ENCODE assay signal across 1 cellular context in genomic region chr22:23000657-23001439, GRCh38.
TF ChIP-seq lines count a peak whose summit lies in the region.

No MANE protein-coding gene starts in this region.

TF ChIP-seq in K562, 482 proteins besides CTCF, POLR2A, EP300 and RAD21 (continued from another document):
- TF ChIP-seq, protein P1, sequence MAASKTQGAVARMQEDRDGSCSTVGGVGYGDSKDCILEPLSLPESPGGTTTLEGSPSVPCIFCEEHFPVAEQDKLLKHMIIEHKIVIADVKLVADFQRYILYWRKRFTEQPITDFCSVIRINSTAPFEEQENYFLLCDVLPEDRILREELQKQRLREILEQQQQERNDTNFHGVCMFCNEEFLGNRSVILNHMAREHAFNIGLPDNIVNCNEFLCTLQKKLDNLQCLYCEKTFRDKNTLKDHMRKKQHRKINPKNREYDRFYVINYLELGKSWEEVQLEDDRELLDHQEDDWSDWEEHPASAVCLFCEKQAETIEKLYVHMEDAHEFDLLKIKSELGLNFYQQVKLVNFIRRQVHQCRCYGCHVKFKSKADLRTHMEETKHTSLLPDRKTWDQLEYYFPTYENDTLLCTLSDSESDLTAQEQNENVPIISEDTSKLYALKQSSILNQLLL (CRISPR knock-in tag; IDR thresholded peaks at IDR 0.05; ENCODE audit: borderline replicate concordance): no peak
- no peak for TF ChIP-seq TSC22D4 (tag; IDR thresholded peaks at IDR 0.05)
- no peak for TF ChIP-seq KAT7 (CRISPR knock-in tag; IDR thresholded peaks at IDR 0.05; ENCODE audit: borderline replicate concordance)
- TF ChIP-seq C11orf30 (IDR thresholded peaks at IDR 0.05; ENCODE audit: low read depth): no peak
- TF ChIP-seq ARNT (IDR thresholded peaks at IDR 0.05): no peak
- TF ChIP-seq DNMT1 (IDR thresholded peaks at IDR 0.05): no peak
- TF ChIP-seq, protein P2, sequence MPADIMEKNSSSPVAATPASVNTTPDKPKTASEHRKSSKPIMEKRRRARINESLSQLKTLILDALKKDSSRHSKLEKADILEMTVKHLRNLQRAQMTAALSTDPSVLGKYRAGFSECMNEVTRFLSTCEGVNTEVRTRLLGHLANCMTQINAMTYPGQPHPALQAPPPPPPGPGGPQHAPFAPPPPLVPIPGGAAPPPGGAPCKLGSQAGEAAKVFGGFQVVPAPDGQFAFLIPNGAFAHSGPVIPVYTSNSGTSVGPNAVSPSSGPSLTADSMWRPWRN (IDR thresholded peaks at IDR 0.05; ENCODE audit: low read depth): no peak
- TF ChIP-seq NR4A1 (CRISPR knock-in tag; IDR thresholded peaks at IDR 0.05): no peak
- no peak for TF ChIP-seq NR4A1 (tag; IDR thresholded peaks at IDR 0.05)
- no peak for TF ChIP-seq IFI16 (CRISPR knock-in tag; IDR thresholded peaks at IDR 0.05)
- TF ChIP-seq, protein P3, sequence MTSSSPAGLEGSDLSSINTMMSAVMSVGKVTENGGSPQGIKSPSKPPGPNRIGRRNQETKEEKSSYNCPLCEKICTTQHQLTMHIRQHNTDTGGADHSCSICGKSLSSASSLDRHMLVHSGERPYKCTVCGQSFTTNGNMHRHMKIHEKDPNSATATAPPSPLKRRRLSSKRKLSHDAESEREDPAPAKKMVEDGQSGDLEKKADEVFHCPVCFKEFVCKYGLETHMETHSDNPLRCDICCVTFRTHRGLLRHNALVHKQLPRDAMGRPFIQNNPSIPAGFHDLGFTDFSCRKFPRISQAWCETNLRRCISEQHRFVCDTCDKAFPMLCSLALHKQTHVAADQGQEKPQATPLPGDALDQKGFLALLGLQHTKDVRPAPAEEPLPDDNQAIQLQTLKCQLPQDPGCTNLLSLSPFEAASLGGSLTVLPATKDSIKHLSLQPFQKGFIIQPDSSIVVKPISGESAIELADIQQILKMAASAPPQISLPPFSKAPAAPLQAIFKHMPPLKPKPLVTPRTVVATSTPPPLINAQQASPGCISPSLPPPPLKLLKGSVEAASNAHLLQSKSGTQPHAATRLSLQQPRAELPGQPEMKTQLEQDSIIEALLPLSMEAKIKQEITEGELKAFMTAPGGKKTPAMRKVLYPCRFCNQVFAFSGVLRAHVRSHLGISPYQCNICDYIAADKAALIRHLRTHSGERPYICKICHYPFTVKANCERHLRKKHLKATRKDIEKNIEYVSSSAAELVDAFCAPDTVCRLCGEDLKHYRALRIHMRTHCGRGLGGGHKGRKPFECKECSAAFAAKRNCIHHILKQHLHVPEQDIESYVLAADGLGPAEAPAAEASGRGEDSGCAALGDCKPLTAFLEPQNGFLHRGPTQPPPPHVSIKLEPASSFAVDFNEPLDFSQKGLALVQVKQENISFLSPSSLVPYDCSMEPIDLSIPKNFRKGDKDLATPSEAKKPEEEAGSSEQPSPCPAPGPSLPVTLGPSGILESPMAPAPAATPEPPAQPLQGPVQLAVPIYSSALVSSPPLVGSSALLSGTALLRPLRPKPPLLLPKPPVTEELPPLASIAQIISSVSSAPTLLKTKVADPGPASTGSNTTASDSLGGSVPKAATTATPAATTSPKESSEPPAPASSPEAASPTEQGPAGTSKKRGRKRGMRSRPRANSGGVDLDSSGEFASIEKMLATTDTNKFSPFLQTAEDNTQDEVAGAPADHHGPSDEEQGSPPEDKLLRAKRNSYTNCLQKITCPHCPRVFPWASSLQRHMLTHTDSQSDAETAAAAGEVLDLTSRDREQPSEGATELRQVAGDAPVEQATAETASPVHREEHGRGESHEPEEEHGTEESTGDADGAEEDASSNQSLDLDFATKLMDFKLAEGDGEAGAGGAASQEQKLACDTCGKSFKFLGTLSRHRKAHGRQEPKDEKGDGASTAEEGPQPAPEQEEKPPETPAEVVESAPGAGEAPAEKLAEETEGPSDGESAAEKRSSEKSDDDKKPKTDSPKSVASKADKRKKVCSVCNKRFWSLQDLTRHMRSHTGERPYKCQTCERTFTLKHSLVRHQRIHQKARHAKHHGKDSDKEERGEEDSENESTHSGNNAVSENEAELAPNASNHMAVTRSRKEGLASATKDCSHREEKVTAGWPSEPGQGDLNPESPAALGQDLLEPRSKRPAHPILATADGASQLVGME (CRISPR knock-in tag; IDR thresholded peaks at IDR 0.05): no peak
- no peak for TF ChIP-seq CBFA2T2 (conservative IDR thresholded peaks at IDR 0.05)
- TF ChIP-seq, protein P4, sequence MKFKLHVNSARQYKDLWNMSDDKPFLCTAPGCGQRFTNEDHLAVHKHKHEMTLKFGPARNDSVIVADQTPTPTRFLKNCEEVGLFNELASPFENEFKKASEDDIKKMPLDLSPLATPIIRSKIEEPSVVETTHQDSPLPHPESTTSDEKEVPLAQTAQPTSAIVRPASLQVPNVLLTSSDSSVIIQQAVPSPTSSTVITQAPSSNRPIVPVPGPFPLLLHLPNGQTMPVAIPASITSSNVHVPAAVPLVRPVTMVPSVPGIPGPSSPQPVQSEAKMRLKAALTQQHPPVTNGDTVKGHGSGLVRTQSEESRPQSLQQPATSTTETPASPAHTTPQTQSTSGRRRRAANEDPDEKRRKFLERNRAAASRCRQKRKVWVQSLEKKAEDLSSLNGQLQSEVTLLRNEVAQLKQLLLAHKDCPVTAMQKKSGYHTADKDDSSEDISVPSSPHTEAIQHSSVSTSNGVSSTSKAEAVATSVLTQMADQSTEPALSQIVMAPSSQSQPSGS (CRISPR knock-in tag; IDR thresholded peaks at IDR 0.05): peak; percentile 61; the same call in 1 of the 2 replicates
- no peak for TF ChIP-seq MAFK (IDR thresholded peaks at IDR 0.05; ENCODE audit: low read length)
- TF ChIP-seq, protein P5, sequence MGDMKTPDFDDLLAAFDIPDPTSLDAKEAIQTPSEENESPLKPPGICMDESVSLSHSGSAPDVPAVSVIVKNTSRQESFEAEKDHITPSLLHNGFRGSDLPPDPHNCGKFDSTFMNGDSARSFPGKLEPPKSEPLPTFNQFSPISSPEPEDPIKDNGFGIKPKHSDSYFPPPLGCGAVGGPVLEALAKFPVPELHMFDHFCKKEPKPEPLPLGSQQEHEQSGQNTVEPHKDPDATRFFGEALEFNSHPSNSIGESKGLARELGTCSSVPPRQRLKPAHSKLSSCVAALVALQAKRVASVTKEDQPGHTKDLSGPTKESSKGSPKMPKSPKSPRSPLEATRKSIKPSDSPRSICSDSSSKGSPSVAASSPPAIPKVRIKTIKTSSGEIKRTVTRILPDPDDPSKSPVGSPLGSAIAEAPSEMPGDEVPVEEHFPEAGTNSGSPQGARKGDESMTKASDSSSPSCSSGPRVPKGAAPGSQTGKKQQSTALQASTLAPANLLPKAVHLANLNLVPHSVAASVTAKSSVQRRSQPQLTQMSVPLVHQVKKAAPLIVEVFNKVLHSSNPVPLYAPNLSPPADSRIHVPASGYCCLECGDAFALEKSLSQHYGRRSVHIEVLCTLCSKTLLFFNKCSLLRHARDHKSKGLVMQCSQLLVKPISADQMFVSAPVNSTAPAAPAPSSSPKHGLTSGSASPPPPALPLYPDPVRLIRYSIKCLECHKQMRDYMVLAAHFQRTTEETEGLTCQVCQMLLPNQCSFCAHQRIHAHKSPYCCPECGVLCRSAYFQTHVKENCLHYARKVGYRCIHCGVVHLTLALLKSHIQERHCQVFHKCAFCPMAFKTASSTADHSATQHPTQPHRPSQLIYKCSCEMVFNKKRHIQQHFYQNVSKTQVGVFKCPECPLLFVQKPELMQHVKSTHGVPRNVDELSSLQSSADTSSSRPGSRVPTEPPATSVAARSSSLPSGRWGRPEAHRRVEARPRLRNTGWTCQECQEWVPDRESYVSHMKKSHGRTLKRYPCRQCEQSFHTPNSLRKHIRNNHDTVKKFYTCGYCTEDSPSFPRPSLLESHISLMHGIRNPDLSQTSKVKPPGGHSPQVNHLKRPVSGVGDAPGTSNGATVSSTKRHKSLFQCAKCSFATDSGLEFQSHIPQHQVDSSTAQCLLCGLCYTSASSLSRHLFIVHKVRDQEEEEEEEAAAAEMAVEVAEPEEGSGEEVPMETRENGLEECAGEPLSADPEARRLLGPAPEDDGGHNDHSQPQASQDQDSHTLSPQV (IDR thresholded peaks at IDR 0.05): no peak
- TF ChIP-seq HCFC1 (IDR thresholded peaks at IDR 0.05; ENCODE audit: low read depth, low read length): no peak
- TF ChIP-seq MAFG (tag; conservative IDR thresholded peaks at IDR 0.05): no peak
- no peak for TF ChIP-seq MEF2D (tag; conservative IDR thresholded peaks at IDR 0.05; ENCODE audit: low read depth)
- TF ChIP-seq RBFOX2 (IDR thresholded peaks at IDR 0.05; ENCODE audit: low read depth, low read length): no peak
- no peak for TF ChIP-seq SNIP1 (IDR thresholded peaks at IDR 0.05; ENCODE audit: low read depth)
- TF ChIP-seq ZNF165 (CRISPR knock-in tag; IDR thresholded peaks at IDR 0.05; ENCODE audit: borderline replicate concordance): no peak
- no peak for TF ChIP-seq CHD1 (IDR thresholded peaks at IDR 0.05; ENCODE audit: low read length)
- TF ChIP-seq ZNF77 (CRISPR knock-in tag; IDR thresholded peaks at IDR 0.05): 0 out of 2 replicates have a peak, but pooled peaks have one; percentile 54
- no peak for TF ChIP-seq ZBTB1 (CRISPR knock-in tag; IDR thresholded peaks at IDR 0.05; ENCODE audit: borderline replicate concordance, low read depth)
- no peak for TF ChIP-seq ZBTB33 (CRISPR knock-in tag; IDR thresholded peaks at IDR 0.05)
- no peak for TF ChIP-seq NFYB (IDR thresholded peaks at IDR 0.05; ENCODE audit: extremely low read depth, insufficient read length)
- no peak for TF ChIP-seq ZNF253 (CRISPR knock-in tag; conservative IDR thresholded peaks at IDR 0.05)
- no peak for TF ChIP-seq ZKSCAN3 (CRISPR knock-in tag; IDR thresholded peaks at IDR 0.05)
- TF ChIP-seq KLF13 (tag; IDR thresholded peaks at IDR 0.05; ENCODE audit: borderline replicate concordance, low read depth): no peak
- no peak for TF ChIP-seq PHF20 (IDR thresholded peaks at IDR 0.05; ENCODE audit: partially characterized antibody)
- TF ChIP-seq ZNF431 (CRISPR knock-in tag; IDR thresholded peaks at IDR 0.05): no peak
- TF ChIP-seq NUFIP1 (IDR thresholded peaks at IDR 0.05; ENCODE audit: partially characterized antibody): no peak
- no peak for TF ChIP-seq SOX6 (IDR thresholded peaks at IDR 0.05)
- no peak for TF ChIP-seq TOE1 (IDR thresholded peaks at IDR 0.05; ENCODE audit: borderline replicate concordance)
- 0 out of 2 replicates have a peak, but pooled peaks have one; percentile 37 for TF ChIP-seq TOE1 (CRISPR knock-in tag; IDR thresholded peaks at IDR 0.05; ENCODE audit: borderline replicate concordance, low read depth)
- TF ChIP-seq ILK (tag; IDR thresholded peaks at IDR 0.05; ENCODE audit: borderline replicate concordance, low read depth): no peak
- no peak for TF ChIP-seq BRF1 (IDR thresholded peaks at IDR 0.05; ENCODE audit: borderline replicate concordance, extremely low read depth, insufficient read length)
